12 cellular contexts compared by ENCODE assay signal in genomic region chr7:130838738-130839137, GRCh38.
A peak's percentile ranks its signal among the peaks of the same experiment; 100 is the strongest.
DNase-seq lines count a peak whose midpoint lies in the region; TF ChIP-seq lines count a peak whose summit lies in the region.
"Had no signal": no experiment of that assay in that cellular context is flagged by ENCODE, and none has a peak within 500 bp of the region (broad histone marks: within the 10 kb centered on the region; RNA-seq: fewer than 3 reads in every experiment).

No MANE protein-coding gene starts in this region.

- intact Hi-C loops in left ventricle myocardium inferior (cut with micrococcal nuclease), result no loop called here

- no peaks in the 10 kb centered on the region for H3K4me1 ChIP-seq in left ventricle myocardium inferior
- H3K4me1 ChIP-seq in effector memory CD4-positive, alpha-beta T cell (ENCODE audit: control insufficient read depth, insufficient read depth, low read length, poor library complexity, severe bottlenecking), result no peaks in the 10 kb centered on the region
- H3K4me1 ChIP-seq: right atrium auricular region, stomach had no signal

- H3K9me3 ChIP-seq in left ventricle myocardium inferior (replicated peaks), result no peaks in the 10 kb centered on the region
- H3K9me3 ChIP-seq in effector memory CD4-positive, alpha-beta T cell (ENCODE audit: control insufficient read depth, low read length), result no peaks in the 10 kb centered on the region
- H3K9me3 ChIP-seq: right atrium auricular region, stomach had no signal

- H3K4me3 ChIP-seq in GM12864 (ENCODE audit: low read depth, low read length) (no peak overlapping the region), left ventricle myocardium inferior (no peak overlapping the region)
- no peak overlapping the region for H3K4me3 ChIP-seq in effector memory CD4-positive, alpha-beta T cell (ENCODE audit: insufficient read depth, low read depth, low read length, poor library complexity, severe bottlenecking)
- H3K4me3 ChIP-seq: right atrium auricular region, stomach had no signal

- no peak overlapping the region for H3K27ac ChIP-seq in left ventricle myocardium inferior (replicated peaks)
- H3K27ac ChIP-seq in effector memory CD4-positive, alpha-beta T cell (ENCODE audit: insufficient read depth, low read length, poor library complexity, severe bottlenecking), result no peak overlapping the region
- H3K27ac ChIP-seq: right atrium auricular region, stomach, WERI-Rb-1 had no signal

- DNase-seq in GM12864 (ENCODE audit: low read depth), result peak; percentile 16
- DNase-seq in HPDE6-E6E7 (ENCODE audit: extremely low spot score), result peak; percentile 53
- peak; percentile 73 for DNase-seq in astrocyte of the hippocampus (ENCODE audit: low read depth, low spot score)
- DNase-seq in non-pigmented ciliary epithelial cell (ENCODE audit: low read depth), result peak; percentile 68
- DNase-seq in CD1c-positive myeloid dendritic cell (ENCODE audit: extremely low spot score), result no peak
- DNase-seq in left ventricle myocardium inferior, result no peak
- DNase-seq in effector memory CD4-positive, alpha-beta T cell, result no peak
- DNase-seq: kidney, NCI-H446 treated with DMSO at 0.1 percent for 48 hours, stomach, WERI-Rb-1 had no signal

- no peak for TF ChIP-seq CTCF in GM12864 (IDR thresholded peaks at IDR 0.05; ENCODE audit: low read depth, low read length, missing control alignments)
- TF ChIP-seq CTCF in left ventricle myocardium inferior (IDR thresholded peaks at IDR 0.05; ENCODE audit: borderline replicate concordance), result no peak

- peaks cover 12% of the 10 kb centered on the region for H3K27me3 ChIP-seq in left ventricle myocardium inferior (ENCODE audit: low read depth)
- peaks cover under 1% of the 10 kb centered on the region for H3K27me3 ChIP-seq in effector memory CD4-positive, alpha-beta T cell (replicated peaks; ENCODE audit: control insufficient read depth, insufficient read depth, low read length, poor library complexity, severe bottlenecking)
- H3K27me3 ChIP-seq: right atrium auricular region, stomach had no signal

- H3K36me3 ChIP-seq in left ventricle myocardium inferior, result no peaks in the 10 kb centered on the region
- no peaks in the 10 kb centered on the region for H3K36me3 ChIP-seq in effector memory CD4-positive, alpha-beta T cell (ENCODE audit: control insufficient read depth, insufficient read depth, low read length)
- H3K36me3 ChIP-seq: right atrium auricular region, stomach, WERI-Rb-1 had no signal

Comparison
In these comparisons a context has a peak if more than half of its experiments do, and no peak if none do; other contexts are left out.
1. DNase-seq: peak in GM12864 (single experiment), HPDE6-E6E7 (single experiment), astrocyte of the hippocampus (single experiment) and non-pigmented ciliary epithelial cell (single experiment); none in CD1c-positive myeloid dendritic cell (single experiment), left ventricle myocardium inferior (single experiment) and effector memory CD4-positive, alpha-beta T cell (0 of 3).